In the genomic region with DNA sequence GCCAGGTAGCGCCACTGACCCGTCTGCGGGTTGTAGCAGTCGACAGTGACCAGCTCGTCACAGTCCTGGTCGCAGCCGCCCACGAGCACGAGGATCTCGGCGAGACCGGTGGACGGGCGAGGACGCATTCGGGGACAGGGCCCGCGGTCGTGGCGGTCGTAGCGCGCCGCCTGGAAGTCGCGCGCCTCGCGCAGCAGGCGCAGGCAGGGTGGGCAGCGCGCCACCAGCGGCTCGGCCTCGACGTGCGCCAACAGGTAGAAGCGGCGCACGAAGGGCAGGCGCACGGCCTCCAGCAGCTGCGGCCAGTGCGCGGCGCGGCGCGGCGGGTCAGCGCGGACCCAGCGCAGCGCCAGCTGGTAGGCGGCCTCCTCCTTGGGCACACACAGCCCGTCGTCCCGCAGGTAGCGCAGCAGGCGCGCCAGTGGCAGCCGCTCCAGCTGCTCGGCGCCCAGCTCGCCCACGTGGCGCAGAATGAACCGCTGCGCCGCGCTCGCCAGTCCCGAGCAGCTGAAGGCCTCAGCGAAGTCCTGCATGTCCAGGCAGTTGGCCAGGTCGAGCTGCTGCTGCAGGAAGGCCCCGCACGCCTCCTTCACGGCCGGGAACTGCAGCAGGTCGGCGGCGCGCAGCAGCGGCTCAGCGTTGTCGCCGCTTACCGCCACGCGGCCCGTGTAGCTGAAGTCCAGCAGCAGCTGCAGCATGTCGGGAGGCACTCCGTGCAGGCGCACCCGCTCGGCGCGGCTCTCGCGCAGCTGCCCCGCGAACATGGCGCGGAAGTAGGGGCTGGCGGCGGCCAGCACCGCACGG, we compare ENCODE assay signal across 1 cellular context.
TF ChIP-seq lines count a peak whose summit lies in the region.

No MANE protein-coding gene starts in this region.

TF ChIP-seq in WTC11, 78 proteins besides CTCF, POLR2A, EP300 and RAD21 (continued from another document):
- TF ChIP-seq, protein P1, sequence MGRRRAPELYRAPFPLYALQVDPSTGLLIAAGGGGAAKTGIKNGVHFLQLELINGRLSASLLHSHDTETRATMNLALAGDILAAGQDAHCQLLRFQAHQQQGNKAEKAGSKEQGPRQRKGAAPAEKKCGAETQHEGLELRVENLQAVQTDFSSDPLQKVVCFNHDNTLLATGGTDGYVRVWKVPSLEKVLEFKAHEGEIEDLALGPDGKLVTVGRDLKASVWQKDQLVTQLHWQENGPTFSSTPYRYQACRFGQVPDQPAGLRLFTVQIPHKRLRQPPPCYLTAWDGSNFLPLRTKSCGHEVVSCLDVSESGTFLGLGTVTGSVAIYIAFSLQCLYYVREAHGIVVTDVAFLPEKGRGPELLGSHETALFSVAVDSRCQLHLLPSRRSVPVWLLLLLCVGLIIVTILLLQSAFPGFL (CRISPR knock-in tag; IDR thresholded peaks at IDR 0.05; ENCODE audit: borderline replicate concordance): no peak
- TF ChIP-seq, protein P2, sequence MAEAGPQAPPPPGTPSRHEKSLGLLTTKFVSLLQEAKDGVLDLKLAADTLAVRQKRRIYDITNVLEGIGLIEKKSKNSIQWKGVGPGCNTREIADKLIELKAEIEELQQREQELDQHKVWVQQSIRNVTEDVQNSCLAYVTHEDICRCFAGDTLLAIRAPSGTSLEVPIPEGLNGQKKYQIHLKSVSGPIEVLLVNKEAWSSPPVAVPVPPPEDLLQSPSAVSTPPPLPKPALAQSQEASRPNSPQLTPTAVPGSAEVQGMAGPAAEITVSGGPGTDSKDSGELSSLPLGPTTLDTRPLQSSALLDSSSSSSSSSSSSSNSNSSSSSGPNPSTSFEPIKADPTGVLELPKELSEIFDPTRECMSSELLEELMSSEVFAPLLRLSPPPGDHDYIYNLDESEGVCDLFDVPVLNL (CRISPR knock-in tag; IDR thresholded peaks at IDR 0.05; ENCODE audit: borderline replicate concordance, low read depth): peak; percentile 70
- TF ChIP-seq, protein P3, sequence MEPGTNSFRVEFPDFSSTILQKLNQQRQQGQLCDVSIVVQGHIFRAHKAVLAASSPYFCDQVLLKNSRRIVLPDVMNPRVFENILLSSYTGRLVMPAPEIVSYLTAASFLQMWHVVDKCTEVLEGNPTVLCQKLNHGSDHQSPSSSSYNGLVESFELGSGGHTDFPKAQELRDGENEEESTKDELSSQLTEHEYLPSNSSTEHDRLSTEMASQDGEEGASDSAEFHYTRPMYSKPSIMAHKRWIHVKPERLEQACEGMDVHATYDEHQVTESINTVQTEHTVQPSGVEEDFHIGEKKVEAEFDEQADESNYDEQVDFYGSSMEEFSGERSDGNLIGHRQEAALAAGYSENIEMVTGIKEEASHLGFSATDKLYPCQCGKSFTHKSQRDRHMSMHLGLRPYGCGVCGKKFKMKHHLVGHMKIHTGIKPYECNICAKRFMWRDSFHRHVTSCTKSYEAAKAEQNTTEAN (CRISPR knock-in tag; IDR thresholded peaks at IDR 0.05): no peak
- TF ChIP-seq MYBL2 (CRISPR knock-in tag; IDR thresholded peaks at IDR 0.05) (0 out of 2 replicates have a peak, but pooled peaks have one; percentile 20), ZNF416 (CRISPR knock-in tag; IDR thresholded peaks at IDR 0.05) (no peak), ZNF121 (CRISPR knock-in tag; IDR thresholded peaks at IDR 0.05) (peak; percentile 81; the same call in 1 of the 2 replicates)
- TF ChIP-seq, protein P4, sequence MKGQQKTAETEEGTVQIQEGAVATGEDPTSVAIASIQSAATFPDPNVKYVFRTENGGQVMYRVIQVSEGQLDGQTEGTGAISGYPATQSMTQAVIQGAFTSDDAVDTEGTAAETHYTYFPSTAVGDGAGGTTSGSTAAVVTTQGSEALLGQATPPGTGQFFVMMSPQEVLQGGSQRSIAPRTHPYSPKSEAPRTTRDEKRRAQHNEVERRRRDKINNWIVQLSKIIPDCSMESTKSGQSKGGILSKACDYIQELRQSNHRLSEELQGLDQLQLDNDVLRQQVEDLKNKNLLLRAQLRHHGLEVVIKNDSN (CRISPR knock-in tag; IDR thresholded peaks at IDR 0.05): peak; percentile 32; the same call in 1 of the 2 replicates
- TF ChIP-seq, protein P5, sequence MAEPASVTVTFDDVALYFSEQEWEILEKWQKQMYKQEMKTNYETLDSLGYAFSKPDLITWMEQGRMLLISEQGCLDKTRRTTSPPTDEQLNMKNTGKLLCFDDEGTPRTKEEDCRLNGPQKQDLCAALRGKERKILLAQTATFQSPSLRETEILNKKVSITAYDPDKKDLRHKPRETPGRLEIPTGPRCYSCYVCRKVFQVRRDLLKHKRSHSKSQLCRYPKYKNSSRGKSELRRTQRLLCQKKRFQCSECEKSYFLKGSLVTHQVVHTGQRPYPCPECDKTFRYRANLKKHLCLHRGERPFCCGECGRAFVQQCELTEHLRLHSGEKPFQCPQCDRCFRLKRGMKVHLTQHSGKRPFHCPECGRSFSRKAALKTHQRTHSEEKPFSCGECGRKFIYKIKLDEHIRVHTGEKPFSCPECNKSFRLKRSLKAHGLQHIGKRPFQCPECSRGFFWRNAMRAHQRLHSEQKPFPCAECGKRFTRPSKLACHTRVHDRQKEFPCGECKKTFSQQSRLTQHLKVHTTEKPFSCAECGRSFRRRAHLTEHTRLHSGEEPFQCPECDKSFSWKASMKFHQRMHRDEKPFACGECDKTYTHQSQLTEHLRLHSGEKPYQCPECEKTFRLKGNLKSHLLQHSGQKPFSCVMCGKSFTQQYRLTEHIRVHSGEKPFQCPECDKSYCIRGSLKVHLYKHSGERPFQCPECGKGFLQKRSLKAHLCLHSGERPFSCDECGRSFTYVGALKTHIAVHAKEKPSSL (CRISPR knock-in tag; conservative IDR thresholded peaks at IDR 0.05): no peak
- TF ChIP-seq, protein P6, sequence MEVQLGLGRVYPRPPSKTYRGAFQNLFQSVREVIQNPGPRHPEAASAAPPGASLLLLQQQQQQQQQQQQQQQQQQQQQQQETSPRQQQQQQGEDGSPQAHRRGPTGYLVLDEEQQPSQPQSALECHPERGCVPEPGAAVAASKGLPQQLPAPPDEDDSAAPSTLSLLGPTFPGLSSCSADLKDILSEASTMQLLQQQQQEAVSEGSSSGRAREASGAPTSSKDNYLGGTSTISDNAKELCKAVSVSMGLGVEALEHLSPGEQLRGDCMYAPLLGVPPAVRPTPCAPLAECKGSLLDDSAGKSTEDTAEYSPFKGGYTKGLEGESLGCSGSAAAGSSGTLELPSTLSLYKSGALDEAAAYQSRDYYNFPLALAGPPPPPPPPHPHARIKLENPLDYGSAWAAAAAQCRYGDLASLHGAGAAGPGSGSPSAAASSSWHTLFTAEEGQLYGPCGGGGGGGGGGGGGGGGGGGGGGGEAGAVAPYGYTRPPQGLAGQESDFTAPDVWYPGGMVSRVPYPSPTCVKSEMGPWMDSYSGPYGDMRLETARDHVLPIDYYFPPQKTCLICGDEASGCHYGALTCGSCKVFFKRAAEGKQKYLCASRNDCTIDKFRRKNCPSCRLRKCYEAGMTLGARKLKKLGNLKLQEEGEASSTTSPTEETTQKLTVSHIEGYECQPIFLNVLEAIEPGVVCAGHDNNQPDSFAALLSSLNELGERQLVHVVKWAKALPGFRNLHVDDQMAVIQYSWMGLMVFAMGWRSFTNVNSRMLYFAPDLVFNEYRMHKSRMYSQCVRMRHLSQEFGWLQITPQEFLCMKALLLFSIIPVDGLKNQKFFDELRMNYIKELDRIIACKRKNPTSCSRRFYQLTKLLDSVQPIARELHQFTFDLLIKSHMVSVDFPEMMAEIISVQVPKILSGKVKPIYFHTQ (CRISPR knock-in tag; IDR thresholded peaks at IDR 0.05): no peak
- TF ChIP-seq, protein P7, sequence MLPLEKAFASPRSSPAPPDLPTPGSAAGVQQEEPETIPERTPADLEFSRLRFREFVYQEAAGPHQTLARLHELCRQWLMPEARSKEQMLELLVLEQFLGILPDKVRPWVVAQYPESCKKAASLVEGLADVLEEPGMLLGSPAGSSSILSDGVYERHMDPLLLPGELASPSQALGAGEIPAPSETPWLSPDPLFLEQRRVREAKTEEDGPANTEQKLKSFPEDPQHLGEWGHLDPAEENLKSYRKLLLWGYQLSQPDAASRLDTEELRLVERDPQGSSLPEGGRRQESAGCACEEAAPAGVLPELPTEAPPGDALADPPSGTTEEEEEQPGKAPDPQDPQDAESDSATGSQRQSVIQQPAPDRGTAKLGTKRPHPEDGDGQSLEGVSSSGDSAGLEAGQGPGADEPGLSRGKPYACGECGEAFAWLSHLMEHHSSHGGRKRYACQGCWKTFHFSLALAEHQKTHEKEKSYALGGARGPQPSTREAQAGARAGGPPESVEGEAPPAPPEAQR (CRISPR knock-in tag; IDR thresholded peaks at IDR 0.05): no peak
TF ChIP-seq in WTC11: peak in this region for 19.
